Comparison of ENCODE assay signal across 9 cellular contexts in the genomic region with DNA sequence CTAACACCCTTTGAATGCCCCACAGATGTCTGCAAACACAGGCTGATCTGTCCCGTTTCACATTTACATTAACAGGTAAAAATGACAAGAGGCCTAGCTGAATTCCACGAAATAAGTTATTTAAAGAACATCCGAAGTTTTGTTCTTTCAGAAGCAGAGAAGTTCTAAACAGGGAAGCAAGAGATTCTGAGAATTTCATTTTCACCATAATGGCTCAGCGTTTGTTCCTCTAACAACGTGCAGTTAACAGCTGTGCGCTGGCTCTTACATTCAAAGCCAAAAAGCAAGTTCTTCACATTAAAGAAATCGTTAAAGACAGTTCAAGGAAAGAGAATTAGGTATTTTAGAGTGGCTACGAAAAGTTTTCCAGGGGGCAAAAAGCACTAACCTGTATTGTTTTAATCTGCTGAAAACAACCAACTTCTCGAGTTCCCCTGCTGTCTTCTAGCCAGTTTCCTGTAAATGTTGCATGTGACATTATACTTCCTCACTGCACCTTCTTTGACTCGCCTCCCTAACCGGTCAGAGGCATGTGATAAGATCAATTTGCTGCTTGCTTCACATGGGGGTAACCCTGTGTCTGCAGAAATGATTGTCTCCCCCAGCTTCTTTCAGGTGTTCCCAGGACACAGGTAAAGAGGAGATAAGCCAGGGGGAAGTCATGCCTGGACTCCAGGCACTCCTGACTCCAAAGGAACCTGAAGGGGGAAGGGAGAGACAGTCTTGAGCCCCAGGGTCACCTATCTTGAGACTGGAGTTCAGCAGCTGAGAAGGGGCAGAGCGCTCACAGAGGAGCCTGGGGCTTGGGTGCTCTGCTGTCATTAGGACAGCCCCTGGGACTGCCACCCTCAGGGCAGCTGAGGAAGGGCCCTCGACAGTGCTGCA. TPM values are rescaled to one million over a fixed set of nuclear protein-coding genes. Genes with fewer than 3 reads are reported as not detected.
A peak's percentile ranks its signal among the peaks of the same experiment; 100 is the strongest.
DNase-seq lines count a peak whose midpoint lies in the region; ATAC-seq, FAIRE-seq and TF ChIP-seq lines count a peak whose summit lies in the region.
"Had no signal": no experiment of that assay in that cellular context is flagged by ENCODE, and none has a peak within 500 bp of the region (broad histone marks: within the 10 kb centered on the region; RNA-seq: fewer than 3 reads in every experiment).

No MANE protein-coding gene starts in this region.

- no peaks in the 10 kb centered on the region for H3K9me3 ChIP-seq in WERI-Rb-1 (ENCODE audit: severe bottlenecking)

- H3K27me3 ChIP-seq in WERI-Rb-1 (ENCODE audit: insufficient read depth, low read depth, severe bottlenecking), result no peaks in the 10 kb centered on the region

- TF ChIP-seq POLR2A in erythroblast (IDR thresholded peaks at IDR 0.05; ENCODE audit: low read length), result peak; percentile 27

- DNase-seq in Ammon's horn (ENCODE audit: low spot score) (peak; percentile 43), erythroblast (lab: John Stamatoyannopoulos, UW) (peak; percentile 30 to 60), renal cortical epithelial cell (ENCODE audit: low read depth) (peak; percentile 43), WERI-Rb-1 (no peak), frontal cortex (ENCODE audit: low spot score in 2 of 2) (no peak)
- DNase-seq in activated CD4-positive, CD25-positive, alpha-beta regulatory T cell (lab: John Stamatoyannopoulos, UW), result peak in 3 of 4 experiments; percentile 13 to 23 (median 14)

- no peak overlapping the region for H3K27ac ChIP-seq in WERI-Rb-1
- H3K27ac ChIP-seq: epithelial cell of prostate had no signal

- TF ChIP-seq CTCF in WERI-Rb-1 (IDR thresholded peaks at IDR 0.05; ENCODE audit: low read depth, low read length), result no peak

- ATAC-seq in GM19372 (IDR thresholded peaks at IDR 0.05; ENCODE audit: low read depth, unreplicated experiment) (peak; percentile 72), HG03442 (IDR thresholded peaks at IDR 0.05; ENCODE audit: unreplicated experiment) (peak; percentile 67)

- H3K4me3 ChIP-seq in WERI-Rb-1 (ENCODE audit: low read depth, low read length), result no peak overlapping the region

- no peaks in the 10 kb centered on the region for H3K36me3 ChIP-seq in WERI-Rb-1

- FAIRE-seq in frontal cortex (lab: Jason Lieb, UNC), result no peak

RNA-seq across cellular contexts. Expression of gene WIPF1, which starts 36.8 kb away (rescaled TPM):
- total RNA-seq in renal cortical epithelial cell (3.0 and 8.6 TPM in 2 replicates), frontal cortex (1.2 TPM)

Comparison
In these comparisons a context has a peak if more than half of its experiments do, and no peak if none do; other contexts are left out.
1. DNase-seq: peak in Ammon's horn (single experiment), activated CD4-positive, CD25-positive, alpha-beta regulatory T cell (3 of 4), erythroblast (2 of 2) and renal cortical epithelial cell (single experiment); none in WERI-Rb-1 (single experiment) and frontal cortex (0 of 2).